Comparison of ENCODE assay signal across 20 cellular contexts in genomic region chr2:23599006-23599405, GRCh38.
"Had no signal": no experiment of that assay in that cellular context is flagged by ENCODE, and none has a peak within 500 bp of the region (broad histone marks: within the 10 kb centered on the region; RNA-seq: fewer than 3 reads in every experiment).

No MANE protein-coding gene starts in this region.

- H3K27ac ChIP-seq: brain microvascular endothelial cell, cardiac muscle cell, KMS-11 had no signal

- H3K9me3 Mint-ChIP-seq: activated B cell treated with CpG ODN at 0.5 μM for 24 hours; activated CD4-positive, alpha-beta T cell treated with anti-CD3 and anti-CD28 coated beads, Interleukin-2, amount 10 ng/mL, durations not matched to agents 24 days and 14 days; activated T-cell treated with anti-CD3 and anti-CD28 coated beads, Interleukin-2, amount 50 U/mL, for 4 hours had no signal

- H3K4me1 Mint-ChIP-seq: activated B cell treated with CpG ODN at 0.5 μM for 24 hours; activated CD4-positive, alpha-beta T cell treated with anti-CD3 and anti-CD28 coated beads, Interleukin-2, amount 10 ng/mL, durations not matched to agents 24 days and 14 days; T-helper 17 cell had no signal

- ATAC-seq: activated T-cell treated with anti-CD3 and anti-CD28 coated beads, Interleukin-2, amount 50 U/mL, for 4 hours; PC-3; T-helper 17 cell had no signal

- H3K27ac Mint-ChIP-seq: activated B cell treated with CpG ODN at 0.5 μM for 24 hours; activated CD4-positive, alpha-beta T cell treated with anti-CD3 and anti-CD28 coated beads, Interleukin-2, amount 10 ng/mL, durations not matched to agents 24 days and 14 days; activated naive CD8-positive, alpha-beta T cell; T-helper 17 cell had no signal

- H3K4me3 ChIP-seq: cardiac muscle cell had no signal

- H3K36me3 Mint-ChIP-seq: activated naive CD8-positive, alpha-beta T cell had no signal

- H3K27me3 ChIP-seq: brain microvascular endothelial cell, cardiac muscle cell had no signal

- DNase-seq: activated B cell treated with CpG ODN at 0.5 μM for 24 hours; activated CD4-positive, alpha-beta T cell treated with anti-CD3 and anti-CD28 coated beads for 1 hour; activated CD4-positive, alpha-beta T cell treated with anti-CD3 and anti-CD28 coated beads, Interleukin-2, amount 10 ng/mL, durations not matched to agents 24 days and 14 days; activated CD4-positive, alpha-beta T cell treated with anti-CD3 and anti-CD28 coated beads, Interleukin-2, amount 50 U/mL, for 48 hours; activated CD8-positive, alpha-beta memory T cell treated with anti-CD3 and anti-CD28 coated beads for 24 hours; activated effector memory CD4-positive, alpha-beta T cell treated with anti-CD3 and anti-CD28 coated beads, Interleukin-2, amount 50 U/mL, for 16 hours; activated naive CD4-positive, alpha-beta T cell treated with Interleukin-2 at 50 U/mL for 16 hours; activated T-cell treated with anti-CD3 and anti-CD28 coated beads, Interleukin-2, amount 50 U/mL, for 4 hours; brain microvascular endothelial cell; MV-4-11; NCI-H1694 treated with DMSO at 0.1 percent for 48 hours; NCI-H446; NCI-H524; PC-3; SHP77 treated with DMSO at 0.1 percent for 48 hours; T-helper 17 cell; T1000 had no signal

- H3K4me3 Mint-ChIP-seq: activated B cell treated with CpG ODN at 0.5 μM for 24 hours; activated CD4-positive, alpha-beta T cell treated with anti-CD3 and anti-CD28 coated beads, Interleukin-2, amount 10 ng/mL, durations not matched to agents 24 days and 14 days; activated naive CD8-positive, alpha-beta T cell; activated T-cell treated with anti-CD3 and anti-CD28 coated beads, Interleukin-2, amount 50 U/mL, for 4 hours; T-helper 17 cell had no signal

- H3K27me3 Mint-ChIP-seq: activated B cell treated with CpG ODN at 0.5 μM for 24 hours; activated CD4-positive, alpha-beta T cell treated with anti-CD3 and anti-CD28 coated beads, Interleukin-2, amount 10 ng/mL, durations not matched to agents 24 days and 14 days; activated naive CD8-positive, alpha-beta T cell had no signal

- H3K36me3 ChIP-seq: brain microvascular endothelial cell, cardiac muscle cell had no signal
